2 cellular contexts compared by ENCODE assay signal in the genomic region with DNA sequence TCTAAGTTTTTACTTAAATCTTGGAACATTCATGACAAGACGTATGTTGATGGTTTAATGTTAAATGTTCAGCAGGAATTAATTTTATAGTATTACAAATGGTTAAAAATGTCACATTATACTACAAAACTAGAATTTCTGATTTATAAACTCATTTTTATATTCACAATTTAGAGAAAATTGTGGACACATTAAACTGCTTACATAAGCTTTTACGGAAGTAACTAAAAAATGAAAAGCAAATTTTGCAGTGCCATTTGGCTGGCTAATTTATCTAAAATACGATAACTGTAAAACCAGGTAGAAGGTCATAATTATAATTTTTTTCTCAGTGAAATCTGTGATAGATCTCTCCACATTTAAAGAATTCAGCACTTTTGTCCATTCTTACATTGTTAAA.
TF ChIP-seq lines count a peak whose summit lies in the region.

No MANE protein-coding gene starts in this region.

TF ChIP-seq in HepG2, 621 proteins besides CTCF, POLR2A, EP300 and RAD21:
- TF ChIP-seq ZNF3 (CRISPR knock-in tag; IDR thresholded peaks at IDR 0.05) (no peak), HNF4G (IDR thresholded peaks at IDR 0.05; ENCODE audit: borderline replicate concordance, low read depth, low read length) (no peak), HNF4G (CRISPR knock-in tag; IDR thresholded peaks at IDR 0.05; ENCODE audit: borderline replicate concordance, low read depth) (no peak), DNMT1 (CRISPR knock-in tag; IDR thresholded peaks at IDR 0.05) (no peak), NBN (conservative IDR thresholded peaks at IDR 0.05) (no peak), MAFF (IDR thresholded peaks at IDR 0.05; ENCODE audit: low read depth, low read length) (peak; percentile 38; the same call in 1 of the 2 replicates), RFX1 (IDR thresholded peaks at IDR 0.05) (no peak), ZFP82 (CRISPR knock-in tag; IDR thresholded peaks at IDR 0.05; ENCODE audit: borderline replicate concordance) (no peak), MAFK (conservative IDR thresholded peaks at IDR 0.05 in 1 of 2, IDR thresholded peaks at IDR 0.05 in 1 of 2; ENCODE audit: low read length in 2 of 2) (peak; percentile 41 to 72; a peak in 3 of 4 replicates), KLF13 (CRISPR knock-in tag; IDR thresholded peaks at IDR 0.05) (no peak)
- TF ChIP-seq, protein P1, sequence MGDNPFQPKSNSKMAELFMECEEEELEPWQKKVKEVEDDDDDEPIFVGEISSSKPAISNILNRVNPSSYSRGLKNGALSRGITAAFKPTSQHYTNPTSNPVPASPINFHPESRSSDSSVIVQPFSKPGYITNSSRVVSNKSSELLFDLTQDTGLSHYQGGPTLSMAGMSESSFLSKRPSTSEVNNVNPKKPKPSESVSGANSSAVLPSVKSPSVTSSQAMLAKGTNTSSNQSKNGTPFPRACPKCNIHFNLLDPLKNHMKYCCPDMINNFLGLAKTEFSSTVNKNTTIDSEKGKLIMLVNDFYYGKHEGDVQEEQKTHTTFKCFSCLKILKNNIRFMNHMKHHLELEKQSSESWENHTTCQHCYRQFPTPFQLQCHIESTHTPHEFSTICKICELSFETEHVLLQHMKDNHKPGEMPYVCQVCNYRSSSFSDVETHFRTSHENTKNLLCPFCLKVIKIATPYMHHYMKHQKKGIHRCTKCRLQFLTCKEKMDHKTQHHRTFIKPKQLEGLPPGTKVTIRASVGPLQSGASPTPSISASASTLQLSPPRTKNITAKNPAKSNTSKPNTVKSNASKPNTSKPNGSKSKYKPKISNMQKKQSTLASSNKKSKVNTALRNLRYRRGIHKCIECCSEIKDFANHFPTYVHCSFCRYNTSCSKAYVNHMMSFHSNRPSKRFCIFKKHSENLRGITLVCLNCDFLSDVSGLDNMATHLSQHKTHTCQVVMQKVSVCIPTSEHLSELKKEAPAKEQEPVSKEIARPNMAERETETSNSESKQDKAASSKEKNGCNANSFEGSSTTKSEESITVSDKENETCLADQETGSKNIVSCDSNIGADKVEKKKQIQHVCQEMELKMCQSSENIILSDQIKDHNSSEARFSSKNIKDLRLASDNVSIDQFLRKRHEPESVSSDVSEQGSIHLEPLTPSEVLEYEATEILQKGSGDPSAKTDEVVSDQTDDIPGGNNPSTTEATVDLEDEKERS (CRISPR knock-in tag; IDR thresholded peaks at IDR 0.05): no peak
- TF ChIP-seq, protein P2, sequence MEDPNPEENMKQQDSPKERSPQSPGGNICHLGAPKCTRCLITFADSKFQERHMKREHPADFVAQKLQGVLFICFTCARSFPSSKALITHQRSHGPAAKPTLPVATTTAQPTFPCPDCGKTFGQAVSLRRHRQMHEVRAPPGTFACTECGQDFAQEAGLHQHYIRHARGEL (CRISPR knock-in tag; IDR thresholded peaks at IDR 0.05): no peak
TF ChIP-seq in HepG2: peak in this region for 2.

TF ChIP-seq in IMR-90, 13 proteins besides CTCF, POLR2A, EP300 and RAD21:
- no peak for TF ChIP-seq SMC3 (IDR thresholded peaks at IDR 0.05; ENCODE audit: low read depth, low read length)
- TF ChIP-seq MAFK (IDR thresholded peaks at IDR 0.05; ENCODE audit: low read depth, low read length): peak; percentile 64
